ENCODE assay signal across 8 cellular contexts in genomic region chr19:1074512-1075283, GRCh38. TPM values are rescaled to one million over a fixed set of nuclear protein-coding genes. Genes with fewer than 3 reads are reported as not detected.
DNase-seq lines count a peak whose midpoint lies in the region; ATAC-seq and TF ChIP-seq lines count a peak whose summit lies in the region.

No MANE protein-coding gene starts in this region.

- DNase-seq in DMS114 treated with DMSO at 0.1 percent for 48 hours (lab: John Stamatoyannopoulos, UW; ENCODE audit: unreplicated experiment) (peak; percentile 49), NCI-H460 (ENCODE audit: extremely low read depth, low read depth) (peak; percentile 73), sciatic nerve (ENCODE audit: low spot score) (peak; percentile 91), HEK293T (ENCODE audit: extremely low spot score) (no peak), amniotic stem cell (lab: John Stamatoyannopoulos, UW) (no peak)
- DNase-seq in activated CD4-positive, alpha-beta T cell treated with anti-CD3 and anti-CD28 coated beads, Interleukin-2, amount 10 ng/mL, durations not matched to agents 24 days and 14 days, result peak; percentile 94

- no peaks in the 10 kb centered on the region for H3K9me3 Mint-ChIP-seq in activated CD4-positive, alpha-beta T cell treated with anti-CD3 and anti-CD28 coated beads, Interleukin-2, amount 10 ng/mL, durations not matched to agents 24 days and 14 days
- H3K9me3 Mint-ChIP-seq in dendritic cell treated with granulocyte-macrophage colony-stimulating factor and Interleukin-4, amounts not matched to agents 40 ng/mL and 50 ng/mL, for 4 days, result no peaks in the 10 kb centered on the region

- peak overlapping the region; percentile 89 for H3K27ac Mint-ChIP-seq in activated CD4-positive, alpha-beta T cell treated with anti-CD3 and anti-CD28 coated beads, Interleukin-2, amount 10 ng/mL, durations not matched to agents 24 days and 14 days
- peak overlapping the region; percentile 84 for H3K27ac Mint-ChIP-seq in dendritic cell treated with granulocyte-macrophage colony-stimulating factor and Interleukin-4, amounts not matched to agents 40 ng/mL and 50 ng/mL, for 4 days

- intact Hi-C loops in activated CD4-positive, alpha-beta T cell treated with anti-CD3 and anti-CD28 coated beads, Interleukin-2, amount 10 ng/mL, durations not matched to agents 24 days and 14 days (cut with micrococcal nuclease), result loop anchor here (5.0 kb wide), 1 partner anchor 152 kb away; no protein-coding TSS in a partner anchor
- intact Hi-C loops in dendritic cell treated with granulocyte-macrophage colony-stimulating factor and Interleukin-4, amounts not matched to agents 40 ng/mL and 50 ng/mL, for 4 days (cut with micrococcal nuclease), result no loop called here
- intact Hi-C loops in sciatic nerve (cut with DNase I), result no loop called here

- peaks cover 42% of the 10 kb centered on the region for H3K4me1 Mint-ChIP-seq in activated CD4-positive, alpha-beta T cell treated with anti-CD3 and anti-CD28 coated beads, Interleukin-2, amount 10 ng/mL, durations not matched to agents 24 days and 14 days
- peaks cover 57% of the 10 kb centered on the region for H3K4me1 Mint-ChIP-seq in dendritic cell treated with granulocyte-macrophage colony-stimulating factor and Interleukin-4, amounts not matched to agents 40 ng/mL and 50 ng/mL, for 4 days (ENCODE audit: low read depth)

- peak overlapping the region; percentile 78 for H3K4me3 Mint-ChIP-seq in activated CD4-positive, alpha-beta T cell treated with anti-CD3 and anti-CD28 coated beads, Interleukin-2, amount 10 ng/mL, durations not matched to agents 24 days and 14 days
- peak overlapping the region; percentile 54 for H3K4me3 Mint-ChIP-seq in dendritic cell treated with granulocyte-macrophage colony-stimulating factor and Interleukin-4, amounts not matched to agents 40 ng/mL and 50 ng/mL, for 4 days

- peaks cover 60% of the 10 kb centered on the region for H3K36me3 Mint-ChIP-seq in activated CD4-positive, alpha-beta T cell treated with anti-CD3 and anti-CD28 coated beads, Interleukin-2, amount 10 ng/mL, durations not matched to agents 24 days and 14 days (ENCODE audit: low read depth)
- peaks cover 92% of the 10 kb centered on the region for H3K36me3 Mint-ChIP-seq in dendritic cell treated with granulocyte-macrophage colony-stimulating factor and Interleukin-4, amounts not matched to agents 40 ng/mL and 50 ng/mL, for 4 days (ENCODE audit: low read depth)

- ATAC-seq in HG03025 (IDR thresholded peaks at IDR 0.05; ENCODE audit: low FRiP score, unreplicated experiment), result peak; percentile 58
- peak; percentile 23 for ATAC-seq in sciatic nerve

- peaks cover 2% of the 10 kb centered on the region for H3K27me3 Mint-ChIP-seq in activated CD4-positive, alpha-beta T cell treated with anti-CD3 and anti-CD28 coated beads, Interleukin-2, amount 10 ng/mL, durations not matched to agents 24 days and 14 days
- no peaks in the 10 kb centered on the region for H3K27me3 Mint-ChIP-seq in dendritic cell treated with granulocyte-macrophage colony-stimulating factor and Interleukin-4, amounts not matched to agents 40 ng/mL and 50 ng/mL, for 4 days

- POLR2A ChIA-PET in HEK293T (lab: Yijun Ruan, JAX), result no interaction called here

- CTCF ChIA-PET in HEK293T (lab: Yijun Ruan, JAX), result no interaction called here

TF ChIP-seq in HEK293T, 16 proteins besides CTCF, POLR2A, EP300 and RAD21:
- TF ChIP-seq L3MBTL2 (conservative IDR thresholded peaks at IDR 0.05), result no peak
- TF ChIP-seq SUZ12 (IDR thresholded peaks at IDR 0.05), result no peak
- no peak for TF ChIP-seq FOXA1 (IDR thresholded peaks at IDR 0.05)
- TF ChIP-seq LEF1 (IDR thresholded peaks at IDR 0.05; ENCODE audit: borderline replicate concordance), result no peak
- no peak for TF ChIP-seq HDGF (IDR thresholded peaks at IDR 0.05; ENCODE audit: borderline replicate concordance)
- no peak for TF ChIP-seq NFRKB (IDR thresholded peaks at IDR 0.05)
- TF ChIP-seq ELF4 (IDR thresholded peaks at IDR 0.05), result no peak
- TF ChIP-seq ZNF384 (IDR thresholded peaks at IDR 0.05), result no peak
- TF ChIP-seq CTBP1 (IDR thresholded peaks at IDR 0.05; ENCODE audit: borderline replicate concordance), result no peak
- TF ChIP-seq SP1 (IDR thresholded peaks at IDR 0.05), result no peak
- TF ChIP-seq BHLHE40 (IDR thresholded peaks at IDR 0.05; ENCODE audit: borderline replicate concordance), result no peak

RNA-seq across cellular contexts. Expression of gene ARHGAP45, which starts 7.7 kb away (rescaled TPM):
- total RNA-seq in NCI-H460 (2014; rRNA removed; shearing (Covaris generic)), result 0.92 and 2.5 TPM in 2 replicates
- polyA plus RNA-seq in NCI-H460 (2014; cell fraction: nucleus; rRNA removed), result 5.9 and 8.2 TPM in 2 replicates
- 176 and 183 TPM in 2 replicates for total RNA-seq in activated CD4-positive, alpha-beta T cell treated with anti-CD3 and anti-CD28 coated beads, Interleukin-2, amount 10 ng/mL, durations not matched to agents 24 days and 14 days
- 26.2 TPM for total RNA-seq in sciatic nerve

RNA-seq across cellular contexts. Expression of gene POLR2E, which starts 20.5 kb away (rescaled TPM):
- total RNA-seq in NCI-H460 (2014; rRNA removed; shearing (Covaris generic)), result 102 and 108 TPM in 2 replicates
- 230 and 266 TPM in 2 replicates for polyA plus RNA-seq in NCI-H460 (2014; cell fraction: nucleus; rRNA removed)
- total RNA-seq in activated CD4-positive, alpha-beta T cell treated with anti-CD3 and anti-CD28 coated beads, Interleukin-2, amount 10 ng/mL, durations not matched to agents 24 days and 14 days, result 273 and 274 TPM in 2 replicates
- 99.8 TPM for total RNA-seq in sciatic nerve

RNA-seq across cellular contexts. Expression of gene GPX4, which starts 29.1 kb away (rescaled TPM):
- 219 and 260 TPM in 2 replicates for total RNA-seq in NCI-H460 (2014; rRNA removed; shearing (Covaris generic))
- polyA plus RNA-seq in NCI-H460 (2014; cell fraction: nucleus; rRNA removed), result 210 and 380 TPM in 2 replicates
- 225 and 239 TPM in 2 replicates for total RNA-seq in activated CD4-positive, alpha-beta T cell treated with anti-CD3 and anti-CD28 coated beads, Interleukin-2, amount 10 ng/mL, durations not matched to agents 24 days and 14 days
- 239 TPM for total RNA-seq in sciatic nerve

RNA-seq across cellular contexts. Expression of gene ABCA7, which starts 34.8 kb away (rescaled TPM):
- 14.0 and 20.0 TPM in 2 replicates for total RNA-seq in NCI-H460 (2014; rRNA removed; shearing (Covaris generic))
- polyA plus RNA-seq in NCI-H460 (2014; cell fraction: nucleus; rRNA removed), result 85.9 and 106 TPM in 2 replicates
- total RNA-seq in activated CD4-positive, alpha-beta T cell treated with anti-CD3 and anti-CD28 coated beads, Interleukin-2, amount 10 ng/mL, durations not matched to agents 24 days and 14 days, result 15.8 TPM in 2 replicates
- 17.3 TPM for total RNA-seq in sciatic nerve

RNA-seq across cellular contexts. Expression of gene CNN2, which starts 48.3 kb away (rescaled TPM):
- 22.2 and 27.5 TPM in 2 replicates for total RNA-seq in NCI-H460 (2014; rRNA removed; shearing (Covaris generic))
- polyA plus RNA-seq in NCI-H460 (2014; cell fraction: nucleus; rRNA removed), result 15.5 and 21.9 TPM in 2 replicates
- 112 TPM in 2 replicates for total RNA-seq in activated CD4-positive, alpha-beta T cell treated with anti-CD3 and anti-CD28 coated beads, Interleukin-2, amount 10 ng/mL, durations not matched to agents 24 days and 14 days
- 120 TPM for total RNA-seq in sciatic nerve

Comparison
In these comparisons a context has a peak if more than half of its experiments do, and no peak if none do; other contexts are left out.
1. DNase-seq: peak in DMS114 treated with DMSO at 0.1 percent for 48 hours (single experiment), NCI-H460 (single experiment), activated CD4-positive, alpha-beta T cell treated with anti-CD3 and anti-CD28 coated beads, Interleukin-2, amount 10 ng/mL, durations not matched to agents 24 days and 14 days (single experiment) and sciatic nerve (single experiment); none in HEK293T (single experiment) and amniotic stem cell (single experiment).